In genomic region chr20:42864116-42864515, GRCh38 we compare ENCODE assay signal across 24 cellular contexts.
"Had no signal": no experiment of that assay in that cellular context is flagged by ENCODE, and none has a peak within 500 bp of the region (broad histone marks: within the 10 kb centered on the region; RNA-seq: fewer than 3 reads in every experiment).

No MANE protein-coding gene starts in this region.

- H3K4me3 ChIP-seq: left ventricle myocardium inferior, lung, mucosa of descending colon, ovary, right atrium auricular region, skin epidermis, suprapubic skin, thoracic aorta, tibial artery, upper lobe of right lung had no signal

- H3K36me3 ChIP-seq: left ventricle myocardium inferior, ovary, right atrium auricular region, suprapubic skin, thoracic aorta, tibial artery, upper lobe of right lung had no signal

- H3K4me3 Mint-ChIP-seq: immature natural killer cell; naive thymus-derived CD4-positive, alpha-beta T cell; natural killer cell treated with Interleukin-12 subunit alpha and Interleukin-12 subunit beta and Interleukin-15 and Interleukin-18, amount 100 ng/mL, for 72 hours; stimulated activated naive CD8-positive, alpha-beta T cell treated with anti-CD3 and anti-CD28 coated beads, Interleukin-15, Interleukin-2, amounts not matched to agents 100 ng/mL and 50 ng/mL, for 24 hours had no signal

- H3K4me1 ChIP-seq: left ventricle myocardium inferior, right atrium auricular region, suprapubic skin, tibial artery, upper lobe of right lung had no signal

- DNase-seq: hypothalamus; immature natural killer cell; kidney; left ventricle myocardium inferior; midbrain; mucosa of descending colon; naive thymus-derived CD4-positive, alpha-beta T cell; ovary; stimulated activated CD4-positive, alpha-beta T cell treated with anti-CD3 and anti-CD28 coated beads, Interleukin-12 subunit alpha, Interleukin-12 subunit beta, amount 100 ng/mL, for 4 hours; stimulated activated CD4-positive, alpha-beta T cell treated with anti-CD3 and anti-CD28 coated beads, Interleukin-15, amount 100 ng/mL, for 24 hours; stimulated activated CD4-positive, alpha-beta T cell treated with anti-CD3 and anti-CD28 coated beads, Interleukin-2, amount 100 ng/mL, for 24 hours; stimulated activated CD4-positive, alpha-beta T cell treated with anti-CD3 and anti-CD28 coated beads, Interleukin-4, amount 100 ng/mL, for 1 hour; stimulated activated naive CD4-positive, alpha-beta T cell; tibial artery; trophoblast cell; upper lobe of right lung had no signal

- H3K27ac Mint-ChIP-seq: immature natural killer cell; naive thymus-derived CD4-positive, alpha-beta T cell; natural killer cell treated with Interleukin-12 subunit alpha and Interleukin-12 subunit beta and Interleukin-15 and Interleukin-18, amount 100 ng/mL, for 72 hours; progenitor cell of endocrine pancreas; stimulated activated naive CD8-positive, alpha-beta T cell treated with anti-CD3 and anti-CD28 coated beads, Interleukin-15, Interleukin-2, amounts not matched to agents 100 ng/mL and 50 ng/mL, for 24 hours had no signal

- H3K27ac ChIP-seq: left ventricle myocardium inferior, ovary, right atrium auricular region, skin epidermis, suprapubic skin, thoracic aorta, tibial artery, upper lobe of right lung had no signal

- H3K4me1 Mint-ChIP-seq: immature natural killer cell; naive thymus-derived CD4-positive, alpha-beta T cell had no signal

- H3K27me3 ChIP-seq: ovary, right atrium auricular region, suprapubic skin, tibial artery, upper lobe of right lung had no signal

- H3K9me3 ChIP-seq: left ventricle myocardium inferior, mucosa of descending colon, ovary, right atrium auricular region, suprapubic skin, thoracic aorta, tibial artery, upper lobe of right lung had no signal

- H3K9me3 Mint-ChIP-seq: natural killer cell treated with Interleukin-12 subunit alpha and Interleukin-12 subunit beta and Interleukin-15 and Interleukin-18, amount 100 ng/mL, for 72 hours had no signal

- H3K27me3 Mint-ChIP-seq: progenitor cell of endocrine pancreas; stimulated activated naive CD8-positive, alpha-beta T cell treated with anti-CD3 and anti-CD28 coated beads, Interleukin-15, Interleukin-2, amounts not matched to agents 100 ng/mL and 50 ng/mL, for 24 hours had no signal

- H3K36me3 Mint-ChIP-seq: immature natural killer cell; naive thymus-derived CD4-positive, alpha-beta T cell; natural killer cell treated with Interleukin-12 subunit alpha and Interleukin-12 subunit beta and Interleukin-15 and Interleukin-18, amount 100 ng/mL, for 72 hours had no signal
